28 cellular contexts compared by ENCODE assay signal in the genomic region with DNA sequence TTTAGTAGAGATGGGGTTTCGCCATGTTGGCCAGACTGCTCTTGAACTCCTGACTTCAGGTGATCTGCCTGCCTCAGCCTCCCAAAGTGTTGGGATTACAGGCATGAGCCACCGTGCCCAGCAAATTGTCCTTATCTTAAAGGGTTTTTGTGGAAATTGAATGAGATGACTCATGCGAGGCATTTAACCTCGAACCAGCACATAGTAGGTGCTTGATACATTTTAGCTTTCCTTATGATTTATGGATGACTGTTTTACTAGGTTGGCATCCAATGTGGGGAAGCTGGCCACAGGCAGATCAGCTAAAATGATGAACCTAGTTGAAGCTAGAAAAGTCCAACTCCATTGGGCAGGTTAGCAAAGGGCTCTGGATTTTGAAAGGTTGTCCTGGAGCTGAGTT.
"Had no signal": no experiment of that assay in that cellular context is flagged by ENCODE, and none has a peak within 500 bp of the region (broad histone marks: within the 10 kb centered on the region; RNA-seq: fewer than 3 reads in every experiment).

No MANE protein-coding gene starts in this region.

- H3K36me3 ChIP-seq: gastrocnemius medialis, left lung, neural progenitor cell, suprapubic skin, transverse colon, upper lobe of right lung, vagina had no signal

- H3K4me2 ChIP-seq: neural progenitor cell, smooth muscle cell had no signal

- H3K9me3 Mint-ChIP-seq: mesothelial cell of epicardium; nephron; neural progenitor cell; stimulated activated naive CD8-positive, alpha-beta T cell treated with anti-CD3 and anti-CD28 coated beads, Interleukin-15, amount 100 ng/mL, for 72 hours had no signal

- H3K4me1 ChIP-seq: parathyroid adenoma had no signal

- H3K9ac ChIP-seq: neural progenitor cell, parathyroid adenoma had no signal

- H3K4me3 ChIP-seq: gastrocnemius medialis, left lung, smooth muscle cell, suprapubic skin, transverse colon, upper lobe of right lung, vagina had no signal

- H3K36me3 Mint-ChIP-seq: mesothelial cell of epicardium, neural progenitor cell had no signal

- H3K27ac ChIP-seq: epithelial cell of prostate, gastrocnemius medialis, left lung, neural progenitor cell, parathyroid adenoma, suprapubic skin, transverse colon, upper lobe of right lung, vagina had no signal

- DNase-seq: dorsolateral prefrontal cortex; effector CD4-positive, alpha-beta T cell; foreskin fibroblast; gastrocnemius medialis; head of caudate nucleus; kidney; left lung; mesenchymal stem cell; naive thymus-derived CD4-positive, alpha-beta T cell; stimulated activated CD4-positive, alpha-beta T cell treated with anti-CD3 and anti-CD28 coated beads, Interleukin-12 subunit alpha, Interleukin-12 subunit beta, amount 100 ng/mL, for 4 hours; stimulated activated CD4-positive, alpha-beta T cell treated with anti-CD3 and anti-CD28 coated beads, Interleukin-1b, Interleukin-23, amount 100 ng/mL, for 48 hours; stimulated activated CD4-positive, alpha-beta T cell treated with anti-CD3 and anti-CD28 coated beads, Interleukin-4, amount 100 ng/mL, for 1 hour; stimulated activated CD8-positive, alpha-beta memory T cell treated with anti-CD3 and anti-CD28 coated beads, Interleukin-4, amount 100 ng/mL, for 48 hours; stimulated activated naive CD4-positive, alpha-beta T cell; stimulated activated naive CD8-positive, alpha-beta T cell treated with anti-CD3 and anti-CD28 coated beads, Interleukin-15, amount 100 ng/mL, for 72 hours; transverse colon; upper lobe of right lung had no signal

- H2AFZ ChIP-seq: parathyroid adenoma had no signal

- ATAC-seq: esophagus mucosa; gastrocnemius medialis; left lung; naive thymus-derived CD4-positive, alpha-beta T cell; sciatic nerve; stimulated activated naive CD8-positive, alpha-beta T cell treated with anti-CD3 and anti-CD28 coated beads, Interleukin-15, amount 100 ng/mL, for 72 hours; upper lobe of right lung had no signal

- H3K9me3 ChIP-seq: gastrocnemius medialis, left lung, suprapubic skin, transverse colon, upper lobe of right lung, vagina had no signal

- FAIRE-seq: kidney had no signal

- H3K27ac Mint-ChIP-seq: mesothelial cell of epicardium; neural progenitor cell; progenitor cell of endocrine pancreas; stimulated activated naive CD8-positive, alpha-beta T cell treated with anti-CD3 and anti-CD28 coated beads, Interleukin-15, amount 100 ng/mL, for 72 hours had no signal

- H3K79me2 ChIP-seq: parathyroid adenoma had no signal
